Comparison of ENCODE assay signal across 2 cellular contexts in the genomic region with DNA sequence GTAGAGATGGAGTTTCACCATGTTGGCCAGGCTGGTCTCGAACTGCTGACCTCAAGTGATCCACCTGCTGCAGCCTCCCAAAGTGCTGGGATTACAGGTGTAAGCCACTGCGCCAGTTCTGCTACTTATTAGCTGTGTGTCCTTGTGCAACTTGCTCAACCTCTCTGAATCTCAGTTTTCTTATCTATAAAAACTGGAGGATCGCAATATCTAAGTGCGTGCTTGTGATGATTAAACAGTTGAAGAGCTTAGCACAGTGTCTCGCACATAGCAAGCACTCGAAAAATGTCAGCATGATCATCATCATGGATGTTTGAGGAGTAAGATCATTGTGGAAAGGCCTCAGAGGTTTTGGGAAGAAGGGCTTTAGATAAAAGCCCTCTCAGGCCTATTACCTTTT.
TF ChIP-seq lines count a peak whose summit lies in the region.

No MANE protein-coding gene starts in this region.

TF ChIP-seq in HEK293, 187 proteins besides CTCF, POLR2A, EP300 and RAD21:
- no peak for TF ChIP-seq KLF16 (tag by site-specific recombination; IDR thresholded peaks at IDR 0.05)
- peak; percentile 55; the same call in 1 of the 2 replicates for TF ChIP-seq ZNF768 (tag by site-specific recombination; IDR thresholded peaks at IDR 0.05)
- TF ChIP-seq ZNF791 (tag by site-specific recombination; IDR thresholded peaks at IDR 0.05): no peak
- TF ChIP-seq ZNF830 (tag by site-specific recombination; IDR thresholded peaks at IDR 0.05; ENCODE audit: low read depth): no peak
- no peak for TF ChIP-seq ZBTB17 (tag by site-specific recombination; IDR thresholded peaks at IDR 0.05)

TF ChIP-seq in K562, 482 proteins besides CTCF, POLR2A, EP300 and RAD21 (continues in another document):
- TF ChIP-seq PCBP1 (IDR thresholded peaks at IDR 0.05; ENCODE audit: low read depth, low read length, poor library complexity, severe bottlenecking): no peak
- no peak for TF ChIP-seq HNRNPL (IDR thresholded peaks at IDR 0.05; ENCODE audit: low read depth, low read length)
- TF ChIP-seq TRIM24 (IDR thresholded peaks at IDR 0.05): no peak
- no peak for TF ChIP-seq ZNF232 (CRISPR knock-in tag; IDR thresholded peaks at IDR 0.05)
- TF ChIP-seq E2F8 (IDR thresholded peaks at IDR 0.05; ENCODE audit: low read depth, partially characterized antibody): no peak
- peak; percentile 86 for TF ChIP-seq SMARCA5 (IDR thresholded peaks at IDR 0.05)
- TF ChIP-seq ATF1 (CRISPR knock-in tag; IDR thresholded peaks at IDR 0.05): no peak
- TF ChIP-seq ATF1 (tag; IDR thresholded peaks at IDR 0.05): no peak
- no peak for TF ChIP-seq THRA (IDR thresholded peaks at IDR 0.05)
- TF ChIP-seq ZSCAN29 (IDR thresholded peaks at IDR 0.05): no peak
- no peak for TF ChIP-seq NR2C2 (CRISPR knock-in tag; IDR thresholded peaks at IDR 0.05)
- TF ChIP-seq NR2C2 (tag; IDR thresholded peaks at IDR 0.05): no peak
- no peak for TF ChIP-seq CREB1 (IDR thresholded peaks at IDR 0.05)
- TF ChIP-seq CREB1 (CRISPR knock-in tag; IDR thresholded peaks at IDR 0.05): no peak
- TF ChIP-seq ZNF764 (CRISPR knock-in tag; IDR thresholded peaks at IDR 0.05; ENCODE audit: low read depth): no peak
- no peak for TF ChIP-seq STAT5A (IDR thresholded peaks at IDR 0.05; ENCODE audit: borderline replicate concordance, low read length)
- TF ChIP-seq TFAP4 (CRISPR knock-in tag; IDR thresholded peaks at IDR 0.05; ENCODE audit: borderline replicate concordance): no peak
- no peak for TF ChIP-seq NUFIP1 (IDR thresholded peaks at IDR 0.05; ENCODE audit: partially characterized antibody)
- peak; percentile 70 for TF ChIP-seq ZFP36 (IDR thresholded peaks at IDR 0.05; ENCODE audit: low read depth, low read length, partially characterized antibody)
- TF ChIP-seq YBX1 (IDR thresholded peaks at IDR 0.05): no peak
- TF ChIP-seq XRCC3 (IDR thresholded peaks at IDR 0.05): no peak
- no peak for TF ChIP-seq DPF2 (IDR thresholded peaks at IDR 0.05)
- peak; percentile 97 for TF ChIP-seq BCOR (IDR thresholded peaks at IDR 0.05)
- no peak for TF ChIP-seq RBM34 (IDR thresholded peaks at IDR 0.05; ENCODE audit: borderline replicate concordance, insufficient read depth, low read length)
- TF ChIP-seq RCOR1 (IDR thresholded peaks at IDR 0.05; ENCODE audit: borderline replicate concordance in 1 of 2, low read depth in 2 of 2, low read length in 2 of 2): 0 out of 4 replicates have a peak, but pooled peaks of 1 of the 2 experiments have one; percentile 23
- no peak for TF ChIP-seq ZBTB8A (IDR thresholded peaks at IDR 0.05; ENCODE audit: partially characterized antibody)
- TF ChIP-seq NR4A1 (CRISPR knock-in tag; IDR thresholded peaks at IDR 0.05): no peak
- no peak for TF ChIP-seq NR4A1 (tag; IDR thresholded peaks at IDR 0.05)
- no peak for TF ChIP-seq PHF20 (IDR thresholded peaks at IDR 0.05; ENCODE audit: partially characterized antibody)
- no peak for TF ChIP-seq CSDE1 (IDR thresholded peaks at IDR 0.05)
- TF ChIP-seq, protein P1, sequence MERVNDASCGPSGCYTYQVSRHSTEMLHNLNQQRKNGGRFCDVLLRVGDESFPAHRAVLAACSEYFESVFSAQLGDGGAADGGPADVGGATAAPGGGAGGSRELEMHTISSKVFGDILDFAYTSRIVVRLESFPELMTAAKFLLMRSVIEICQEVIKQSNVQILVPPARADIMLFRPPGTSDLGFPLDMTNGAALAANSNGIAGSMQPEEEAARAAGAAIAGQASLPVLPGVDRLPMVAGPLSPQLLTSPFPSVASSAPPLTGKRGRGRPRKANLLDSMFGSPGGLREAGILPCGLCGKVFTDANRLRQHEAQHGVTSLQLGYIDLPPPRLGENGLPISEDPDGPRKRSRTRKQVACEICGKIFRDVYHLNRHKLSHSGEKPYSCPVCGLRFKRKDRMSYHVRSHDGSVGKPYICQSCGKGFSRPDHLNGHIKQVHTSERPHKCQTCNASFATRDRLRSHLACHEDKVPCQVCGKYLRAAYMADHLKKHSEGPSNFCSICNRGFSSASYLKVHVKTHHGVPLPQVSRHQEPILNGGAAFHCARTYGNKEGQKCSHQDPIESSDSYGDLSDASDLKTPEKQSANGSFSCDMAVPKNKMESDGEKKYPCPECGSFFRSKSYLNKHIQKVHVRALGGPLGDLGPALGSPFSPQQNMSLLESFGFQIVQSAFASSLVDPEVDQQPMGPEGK (CRISPR knock-in tag; IDR thresholded peaks at IDR 0.05; ENCODE audit: borderline replicate concordance): no peak
- peak; percentile 78 for TF ChIP-seq RBM25 (IDR thresholded peaks at IDR 0.05; ENCODE audit: low read depth, low read length, severe bottlenecking)
- no peak for TF ChIP-seq ARHGAP35 (IDR thresholded peaks at IDR 0.05; ENCODE audit: partially characterized antibody)
- TF ChIP-seq, protein P2, sequence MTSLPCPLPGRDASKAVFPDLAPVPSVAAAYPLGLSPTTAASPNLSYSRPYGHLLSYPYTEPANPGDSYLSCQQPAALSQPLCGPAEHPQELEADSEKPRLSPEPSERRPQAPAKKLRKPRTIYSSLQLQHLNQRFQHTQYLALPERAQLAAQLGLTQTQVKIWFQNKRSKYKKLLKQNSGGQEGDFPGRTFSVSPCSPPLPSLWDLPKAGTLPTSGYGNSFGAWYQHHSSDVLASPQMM (CRISPR knock-in tag; IDR thresholded peaks at IDR 0.05): no peak
- no peak for TF ChIP-seq LEF1 (IDR thresholded peaks at IDR 0.05)
- TF ChIP-seq ZNF436 (CRISPR knock-in tag; IDR thresholded peaks at IDR 0.05): no peak
- TF ChIP-seq NBN (IDR thresholded peaks at IDR 0.05; ENCODE audit: low read depth): no peak
- no peak for TF ChIP-seq CCNT2 (IDR thresholded peaks at IDR 0.05; ENCODE audit: borderline replicate concordance, extremely low read depth, insufficient read length, low read depth, low read length)
- no peak for TF ChIP-seq GTF2E2 (tag; IDR thresholded peaks at IDR 0.05)
- no peak for TF ChIP-seq ZNF165 (CRISPR knock-in tag; IDR thresholded peaks at IDR 0.05; ENCODE audit: borderline replicate concordance)
- TF ChIP-seq ZNF408 (CRISPR knock-in tag; IDR thresholded peaks at IDR 0.05; ENCODE audit: low read depth): no peak
- no peak for TF ChIP-seq U2AF2 (optimal IDR thresholded peaks at IDR 0.05; ENCODE audit: low read depth, low read length)
- TF ChIP-seq ZBTB7A (IDR thresholded peaks at IDR 0.05; ENCODE audit: borderline replicate concordance, control insufficient read depth, low read depth, low read length): no peak
- TF ChIP-seq MECOM (CRISPR knock-in tag; IDR thresholded peaks at IDR 0.05): no peak
- no peak for TF ChIP-seq ZNF518B (CRISPR knock-in tag; IDR thresholded peaks at IDR 0.05)
- TF ChIP-seq, protein P3, sequence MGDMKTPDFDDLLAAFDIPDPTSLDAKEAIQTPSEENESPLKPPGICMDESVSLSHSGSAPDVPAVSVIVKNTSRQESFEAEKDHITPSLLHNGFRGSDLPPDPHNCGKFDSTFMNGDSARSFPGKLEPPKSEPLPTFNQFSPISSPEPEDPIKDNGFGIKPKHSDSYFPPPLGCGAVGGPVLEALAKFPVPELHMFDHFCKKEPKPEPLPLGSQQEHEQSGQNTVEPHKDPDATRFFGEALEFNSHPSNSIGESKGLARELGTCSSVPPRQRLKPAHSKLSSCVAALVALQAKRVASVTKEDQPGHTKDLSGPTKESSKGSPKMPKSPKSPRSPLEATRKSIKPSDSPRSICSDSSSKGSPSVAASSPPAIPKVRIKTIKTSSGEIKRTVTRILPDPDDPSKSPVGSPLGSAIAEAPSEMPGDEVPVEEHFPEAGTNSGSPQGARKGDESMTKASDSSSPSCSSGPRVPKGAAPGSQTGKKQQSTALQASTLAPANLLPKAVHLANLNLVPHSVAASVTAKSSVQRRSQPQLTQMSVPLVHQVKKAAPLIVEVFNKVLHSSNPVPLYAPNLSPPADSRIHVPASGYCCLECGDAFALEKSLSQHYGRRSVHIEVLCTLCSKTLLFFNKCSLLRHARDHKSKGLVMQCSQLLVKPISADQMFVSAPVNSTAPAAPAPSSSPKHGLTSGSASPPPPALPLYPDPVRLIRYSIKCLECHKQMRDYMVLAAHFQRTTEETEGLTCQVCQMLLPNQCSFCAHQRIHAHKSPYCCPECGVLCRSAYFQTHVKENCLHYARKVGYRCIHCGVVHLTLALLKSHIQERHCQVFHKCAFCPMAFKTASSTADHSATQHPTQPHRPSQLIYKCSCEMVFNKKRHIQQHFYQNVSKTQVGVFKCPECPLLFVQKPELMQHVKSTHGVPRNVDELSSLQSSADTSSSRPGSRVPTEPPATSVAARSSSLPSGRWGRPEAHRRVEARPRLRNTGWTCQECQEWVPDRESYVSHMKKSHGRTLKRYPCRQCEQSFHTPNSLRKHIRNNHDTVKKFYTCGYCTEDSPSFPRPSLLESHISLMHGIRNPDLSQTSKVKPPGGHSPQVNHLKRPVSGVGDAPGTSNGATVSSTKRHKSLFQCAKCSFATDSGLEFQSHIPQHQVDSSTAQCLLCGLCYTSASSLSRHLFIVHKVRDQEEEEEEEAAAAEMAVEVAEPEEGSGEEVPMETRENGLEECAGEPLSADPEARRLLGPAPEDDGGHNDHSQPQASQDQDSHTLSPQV (IDR thresholded peaks at IDR 0.05): no peak
- 0 out of 2 replicates have a peak, but pooled peaks have one; percentile 18 for TF ChIP-seq ZBTB33 (CRISPR knock-in tag; IDR thresholded peaks at IDR 0.05)
- no peak for TF ChIP-seq PPARD (CRISPR knock-in tag; IDR thresholded peaks at IDR 0.05)
- TF ChIP-seq ARID1B (IDR thresholded peaks at IDR 0.05): no peak
- no peak for TF ChIP-seq ZNF23 (CRISPR knock-in tag; IDR thresholded peaks at IDR 0.05)
- TF ChIP-seq TAF9B (IDR thresholded peaks at IDR 0.05; ENCODE audit: partially characterized antibody): no peak
- no peak for TF ChIP-seq MTA3 (IDR thresholded peaks at IDR 0.05; ENCODE audit: borderline replicate concordance)
